Comparison of ENCODE assay signal across 5 cellular contexts in the genomic region with DNA sequence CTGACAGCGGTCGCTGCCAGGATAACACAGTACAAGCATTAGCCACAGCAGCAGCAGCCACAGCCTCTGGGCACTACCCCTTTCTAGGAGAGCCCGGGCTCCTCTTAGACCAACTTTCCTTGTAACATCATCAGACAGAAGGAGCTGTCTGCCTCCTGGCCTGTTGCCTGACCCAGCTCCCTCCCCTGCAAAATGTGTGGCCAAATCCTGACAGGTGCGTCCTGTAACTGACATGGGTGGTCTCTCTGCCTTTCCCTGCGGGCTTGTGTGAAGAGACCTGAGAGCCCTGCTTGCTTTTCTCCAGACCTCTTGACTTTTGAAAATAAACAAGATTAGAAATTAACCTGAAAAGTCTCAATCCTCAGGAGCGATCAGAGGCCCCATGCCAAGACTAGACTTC.
"Had no signal": no experiment of that assay in that cellular context is flagged by ENCODE, and none has a peak within 500 bp of the region (broad histone marks: within the 10 kb centered on the region; RNA-seq: fewer than 3 reads in every experiment).

No MANE protein-coding gene starts in this region.

- H3K4me3 Mint-ChIP-seq: IgD-negative memory B cell had no signal

- H3K27me3 Mint-ChIP-seq: IgD-negative memory B cell had no signal

- DNase-seq: IMR-90 had no signal

- H3K4me1 Mint-ChIP-seq: IgD-negative memory B cell had no signal

- H3K4me3 ChIP-seq: K562 had no signal

- H3K36me3 Mint-ChIP-seq: IgD-negative memory B cell had no signal

- H3K27ac Mint-ChIP-seq: IgD-negative memory B cell had no signal

- H3K27ac ChIP-seq: HL-60 had no signal

- ATAC-seq: HepG2, K562 had no signal
